In genomic region chr10:78584666-78585065, GRCh38 we compare ENCODE assay signal across 18 cellular contexts.
DNase-seq lines count a peak whose midpoint lies in the region; ATAC-seq and TF ChIP-seq lines count a peak whose summit lies in the region.
"Had no signal": no experiment of that assay in that cellular context is flagged by ENCODE, and none has a peak within 500 bp of the region (broad histone marks: within the 10 kb centered on the region; RNA-seq: fewer than 3 reads in every experiment).

No MANE protein-coding gene starts in this region.

- no peaks in the 10 kb centered on the region; a peak in 1 of 5 replicates for H3K9me3 Mint-ChIP-seq in H9
- H3K9me3 Mint-ChIP-seq: CD4-positive, alpha-beta memory T cell; IgD-negative memory B cell had no signal

- H2BK12ac ChIP-seq in H9 (ENCODE audit: insufficient read length, low read depth, low read length): no peak overlapping the region

- H3K23me2 ChIP-seq in H9 (ENCODE audit: insufficient read length, low read depth, low read length, poor library complexity, severe bottlenecking): no peaks in the 10 kb centered on the region

- no peak overlapping the region for H3K4me2 ChIP-seq in H9 (ENCODE audit: insufficient read depth, insufficient read length, low read length)

- H3K18ac ChIP-seq in H9 (ENCODE audit: insufficient read length, low read depth, low read length): peak overlapping the region; percentile 46

- H3K56ac ChIP-seq in H9 (ENCODE audit: insufficient read length, low read depth, low read length): no peak overlapping the region

- H2BK20ac ChIP-seq in H9 (ENCODE audit: low read depth, low read length, poor library complexity, severe bottlenecking): no peak overlapping the region

- H3K79me2 ChIP-seq in H9 (ENCODE audit: insufficient read depth, low read length): no peaks in the 10 kb centered on the region

- no peaks in the 10 kb centered on the region for H3K36me3 Mint-ChIP-seq in H9 (ENCODE audit: insufficient read depth in 1 of 3, low read depth in 3 of 3)
- H3K36me3 Mint-ChIP-seq: CD4-positive, alpha-beta memory T cell; IgD-negative memory B cell had no signal

- H3K4me3 Mint-ChIP-seq in H9: no peak overlapping the region
- H3K4me3 Mint-ChIP-seq: B cell; CD4-positive, alpha-beta memory T cell; IgD-negative memory B cell had no signal

- no peak overlapping the region for H4K91ac ChIP-seq in H9 (ENCODE audit: insufficient read length, low read depth, low read length)

- H3K27ac Mint-ChIP-seq in H9: no peak overlapping the region
- H3K27ac Mint-ChIP-seq: B cell; CD4-positive, alpha-beta memory T cell; IgD-negative memory B cell had no signal

- no peak overlapping the region for H4K5ac ChIP-seq in H9 (ENCODE audit: insufficient read length, low read depth, low read length)

- H2AFZ ChIP-seq in H9 (ENCODE audit: low read length): no peak overlapping the region

- no peak overlapping the region for H4K8ac ChIP-seq in H9 (replicated peaks; ENCODE audit: insufficient read length, low read depth, low read length)

- H3K23ac ChIP-seq in H9 (ENCODE audit: insufficient read length, low read depth, low read length): no peak overlapping the region

- no peak overlapping the region for H3K14ac ChIP-seq in H9 (ENCODE audit: insufficient read depth, low read length)

- TF ChIP-seq CTCF in H9 (conservative IDR thresholded peaks at IDR 0.05) (no peak), esophagus squamous epithelium (IDR thresholded peaks at IDR 0.05) (no peak)

- no peak for ATAC-seq in HG03025 (IDR thresholded peaks at IDR 0.05; ENCODE audit: low FRiP score, unreplicated experiment)
- ATAC-seq in GM21390 (IDR thresholded peaks at IDR 0.05; ENCODE audit: unreplicated experiment): no peak
- ATAC-seq: Panc1 had no signal

- H3K9me3 ChIP-seq in H9 (ENCODE audit: control insufficient read depth, low read depth, low read length) (no peaks in the 10 kb centered on the region), muscle layer of colon (ENCODE audit: low read length) (no peaks in the 10 kb centered on the region), esophagus squamous epithelium (no peaks in the 10 kb centered on the region)

- no peak overlapping the region for H2BK5ac ChIP-seq in H9 (ENCODE audit: insufficient read length, low read length)

- no peak overlapping the region for H3T11ph ChIP-seq in H9 (ENCODE audit: low read length)

- H3K9ac ChIP-seq in H9 (ENCODE audit: extremely low read depth, insufficient read length, low read length): no peak overlapping the region
- H3K9ac ChIP-seq in muscle layer of colon (ENCODE audit: low read length): no peak overlapping the region

- H3K4me1 Mint-ChIP-seq in H9: peaks cover 3 to 10% of the 10 kb centered on the region in 2 experiments; a peak in 3 of 4 replicates
- H3K4me1 Mint-ChIP-seq: B cell; CD4-positive, alpha-beta memory T cell; IgD-negative memory B cell had no signal

- H3K4me1 ChIP-seq in H9 (ENCODE audit: insufficient read depth, low read length): no peaks in the 10 kb centered on the region
- peaks cover 48% of the 10 kb centered on the region for H3K4me1 ChIP-seq in muscle layer of colon (ENCODE audit: insufficient read depth, low read length)
- H3K4me1 ChIP-seq in esophagus squamous epithelium: peaks cover 0 to 6% (median 0%) of the 10 kb centered on the region in 3 donors

- TF ChIP-seq POLR2A in esophagus squamous epithelium (IDR thresholded peaks at IDR 0.05): no peak

- H3K79me1 ChIP-seq in H9 (ENCODE audit: insufficient read depth, low read depth, low read length, poor library complexity, severe bottlenecking): no peaks in the 10 kb centered on the region

- no peak overlapping the region for H2BK15ac ChIP-seq in H9 (ENCODE audit: low read depth, low read length)

- no peak overlapping the region for H3K4ac ChIP-seq in H9 (ENCODE audit: low read depth, low read length)

- H3K27me3 ChIP-seq in H9 (ENCODE audit: insufficient read depth, low read length) (no peaks in the 10 kb centered on the region), muscle layer of colon (ENCODE audit: control insufficient read depth in 1 of 2, insufficient read depth in 2 of 2, low read length in 2 of 2) (no peaks in the 10 kb centered on the region), esophagus squamous epithelium (peaks cover 0 to 7% (median 0%) of the 10 kb centered on the region in 4 donors)

- intact Hi-C loops in esophagus squamous epithelium (cut with DNase I): no loop called here

- H3K27ac ChIP-seq in H9 (ENCODE audit: insufficient read length, low read depth, low read length) (no peak overlapping the region), muscle layer of colon (ENCODE audit: low read depth, low read length) (peak overlapping the region; percentile 60), esophagus squamous epithelium (no peak overlapping the region)

- H3K36me3 ChIP-seq in muscle layer of colon (ENCODE audit: insufficient read depth, low read length) (no peaks in the 10 kb centered on the region), esophagus squamous epithelium (no peaks in the 10 kb centered on the region)

- DNase-seq in H9 (no peak), ecto neural progenitor cell (ENCODE audit: low spot score) (peak; percentile 41), esophagus squamous epithelium (lab: John Stamatoyannopoulos, UW) (no peak)
- peak; percentile 10 for DNase-seq in stimulated activated CD8-positive, alpha-beta memory T cell treated with anti-CD3 and anti-CD28 coated beads, Interleukin-4, amount 100 ng/mL, for 48 hours
- DNase-seq: CD4-positive, alpha-beta memory T cell; DMS79 treated with DMSO at 0.1 percent for 48 hours; GDM1; GOT3; NCI-H1417; NCI-H2029; NCI-H510A treated with DMSO at 0.1 percent for 48 hours; SHP77 had no signal

- H3K4me3 ChIP-seq in muscle layer of colon (ENCODE audit: low read depth in 1 of 2, low read length in 2 of 2) (no peak overlapping the region), esophagus squamous epithelium (no peak overlapping the region)

- no CpG with 5 or more reads among the region's 7 CpGs for WGBS in H9 (ENCODE audit: extremely low coverage, insufficient read length, low lambda C conversion rate)
- WGBS in esophagus squamous epithelium, 2 donors: 52 to 75% methylated on average over 6 to 7 of the region's 7 CpGs

- no peak overlapping the region for H2AK5ac ChIP-seq in H9 (ENCODE audit: insufficient read length, low read length)

- H4K20me1 ChIP-seq in H9 (ENCODE audit: control insufficient read depth, insufficient read depth, insufficient read length): no peaks in the 10 kb centered on the region

- peaks cover 3% of the 10 kb centered on the region; the same call in 1 of the 2 replicates for H3K27me3 Mint-ChIP-seq in H9 (ENCODE audit: low read depth)
- H3K27me3 Mint-ChIP-seq: CD4-positive, alpha-beta memory T cell had no signal

- H2BK120ac ChIP-seq in H9 (ENCODE audit: low read depth, low read length, poor library complexity, severe bottlenecking): no peak overlapping the region

Comparison
In these comparisons a context has a peak if more than half of its experiments do, and no peak if none do; other contexts are left out.
1. DNase-seq: peak in ecto neural progenitor cell (single experiment) and stimulated activated CD8-positive, alpha-beta memory T cell treated with anti-CD3 and anti-CD28 coated beads, Interleukin-4, amount 100 ng/mL, for 48 hours (single experiment); none in H9 (single experiment) and esophagus squamous epithelium (single experiment).